1 cellular context compared by ENCODE assay signal in the genomic region with DNA sequence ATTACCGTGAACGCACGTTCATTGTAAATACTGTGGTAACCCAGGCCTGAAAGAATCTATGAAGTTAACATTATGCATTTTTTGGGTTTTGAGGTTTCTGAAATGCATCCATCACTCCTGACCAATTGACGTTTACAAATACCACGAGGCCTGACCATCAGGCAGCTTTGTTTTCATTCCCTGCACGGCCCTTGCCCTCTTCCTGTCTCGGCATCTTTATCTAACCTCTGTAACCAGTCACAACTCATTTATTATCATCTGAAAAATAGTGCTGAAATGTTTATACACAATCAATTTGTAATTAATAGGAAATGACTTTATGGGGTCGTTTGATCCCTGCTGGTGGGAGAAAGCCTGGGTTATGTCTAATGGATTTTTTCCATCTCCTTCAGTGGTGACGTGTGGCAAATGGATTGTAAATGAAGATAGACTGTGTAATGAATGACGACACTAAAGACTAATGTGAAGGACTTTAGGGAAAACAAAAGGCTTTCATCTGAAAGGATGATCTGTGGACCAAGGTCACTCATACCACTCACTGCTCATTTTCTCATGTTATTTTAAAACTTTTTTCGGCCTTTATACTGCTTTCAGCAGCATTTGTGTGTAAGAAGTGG.
TF ChIP-seq lines count a peak whose summit lies in the region.

No MANE protein-coding gene starts in this region.

TF ChIP-seq in IMR-90, 13 proteins besides CTCF, POLR2A, EP300 and RAD21:
- peak; percentile 92 for TF ChIP-seq BHLHE40 (IDR thresholded peaks at IDR 0.05; ENCODE audit: low read depth, low read length)
- TF ChIP-seq MAFK (IDR thresholded peaks at IDR 0.05; ENCODE audit: low read depth, low read length), result no peak
